Comparison of ENCODE assay signal across 22 cellular contexts in genomic region chr6:22708469-22708868, GRCh38.
DNase-seq lines count a peak whose midpoint lies in the region; ATAC-seq, FAIRE-seq and TF ChIP-seq lines count a peak whose summit lies in the region.
"Had no signal": no experiment of that assay in that cellular context is flagged by ENCODE, and none has a peak within 500 bp of the region (broad histone marks: within the 10 kb centered on the region; RNA-seq: fewer than 3 reads in every experiment).

No MANE protein-coding gene starts in this region.

- H3K4me3 ChIP-seq in left ventricle myocardium inferior (no peak overlapping the region), GM23338 (no peak overlapping the region), HepG2 (replicated peaks in 1 of 3; ENCODE audit: insufficient read depth in 1 of 3, low read depth in 2 of 3, low read length in 3 of 3) (no peak overlapping the region)
- H3K4me3 ChIP-seq: A549; BLaER1 treated with 17β-estradiol and CSF1 and Interleukin-3, amounts not matched to agents 10 nM and 100 nM had no signal

- in situ Hi-C loops in HepG2 (cut with HindIII; ENCODE audit: extremely low pct_ligation_motif_present, low pct_unique_long_range_greater_than_20kb): no loop called here

- no peak for TF ChIP-seq EP300 in HepG2 (IDR thresholded peaks at IDR 0.05; ENCODE audit: low read depth in 2 of 2, low read length in 2 of 2)
- TF ChIP-seq EP300 in HepG2 (CRISPR knock-in tag; IDR thresholded peaks at IDR 0.05; ENCODE audit: borderline replicate concordance): no peak

- H3K4me2 ChIP-seq in GM23338 (no peak overlapping the region), HepG2 (ENCODE audit: low read depth, low read length) (no peak overlapping the region)
- H3K4me2 ChIP-seq: A549; BLaER1 treated with 17β-estradiol and CSF1 and Interleukin-3, amounts not matched to agents 10 nM and 100 nM had no signal

- H3K36me3 ChIP-seq in left ventricle myocardium inferior: no peaks in the 10 kb centered on the region
- H3K36me3 ChIP-seq in GM23338 (ENCODE audit: insufficient read depth): no peaks in the 10 kb centered on the region
- H3K36me3 ChIP-seq in HepG2 (replicated peaks in 1 of 2; ENCODE audit: control insufficient read depth in 1 of 2, insufficient read depth in 2 of 2, low read length in 2 of 2): no peaks in the 10 kb centered on the region
- H3K36me3 ChIP-seq: BLaER1 treated with 17β-estradiol and CSF1 and Interleukin-3, amounts not matched to agents 10 nM and 100 nM had no signal

- intact Hi-C loops in Right ventricle myocardium superior (cut with DNase I): no loop called here
- intact Hi-C loops in left ventricle myocardium inferior (cut with micrococcal nuclease): no loop called here
- intact Hi-C loops in HepG2 (cut with micrococcal nuclease; ENCODE audit: unreplicated experiment): no loop called here

- CTCF ChIA-PET in HepG2 (lab: Yijun Ruan, JAX; ENCODE audit: low intra/inter-chr PET ratio, low total read pairs): no interaction called here

- no peaks in the 10 kb centered on the region for H3K27me3 Mint-ChIP-seq in GM23338 (ENCODE audit: insufficient read depth, low read depth, poor library complexity)
- no peaks in the 10 kb centered on the region for H3K27me3 Mint-ChIP-seq in nephron (ENCODE audit: low read depth)
- H3K27me3 Mint-ChIP-seq: B cell; CD4-positive, alpha-beta T cell had no signal

- no peak overlapping the region for H3K4me3 Mint-ChIP-seq in GM23338
- no peak overlapping the region for H3K4me3 Mint-ChIP-seq in nephron
- H3K4me3 Mint-ChIP-seq: B cell; CD4-positive, alpha-beta T cell; CD8-positive, alpha-beta T cell had no signal

- no peaks in the 10 kb centered on the region for H3F3A ChIP-seq in GM23338 (replicated peaks; ENCODE audit: low read depth)

- no peaks in the 10 kb centered on the region for H3K36me3 Mint-ChIP-seq in GM23338 (ENCODE audit: low read depth)
- H3K36me3 Mint-ChIP-seq in nephron (ENCODE audit: low read depth): no peaks in the 10 kb centered on the region
- H3K36me3 Mint-ChIP-seq: CD8-positive, alpha-beta T cell had no signal

- H3K27me3 ChIP-seq in left ventricle myocardium inferior (ENCODE audit: low read depth): no peaks in the 10 kb centered on the region
- no peaks in the 10 kb centered on the region for H3K27me3 ChIP-seq in GM23338 (ENCODE audit: insufficient read depth)
- H3K27me3 ChIP-seq in HepG2 (ENCODE audit: control insufficient read depth in 1 of 2, insufficient read depth in 2 of 2, low read length in 2 of 2): no peaks in the 10 kb centered on the region
- H3K27me3 ChIP-seq: BLaER1 treated with 17β-estradiol and CSF1 and Interleukin-3, amounts not matched to agents 10 nM and 100 nM had no signal

- no peaks in the 10 kb centered on the region; the same call in 2 of the 3 replicates for H3K4me1 Mint-ChIP-seq in GM23338
- peaks cover 29% of the 10 kb centered on the region for H3K4me1 Mint-ChIP-seq in nephron
- H3K4me1 Mint-ChIP-seq: B cell had no signal

- ATAC-seq in Right ventricle myocardium superior (ENCODE audit: poor library complexity) (peak; percentile 63), GM23338 (no peak), HepG2 (no peak), GM19328 (IDR thresholded peaks at IDR 0.05; ENCODE audit: unreplicated experiment) (no peak)
- ATAC-seq: A549; CD8-positive, alpha-beta T cell had no signal

- H3K9me3 ChIP-seq in left ventricle myocardium inferior (replicated peaks): no peaks in the 10 kb centered on the region
- H3K9me3 ChIP-seq in HepG2 (ENCODE audit: low read length): peaks cover 59% of the 10 kb centered on the region
- H3K9me3 ChIP-seq: A549; BLaER1 treated with 17β-estradiol and CSF1 and Interleukin-3, amounts not matched to agents 10 nM and 100 nM; Caco-2 had no signal

- H2AFZ ChIP-seq in GM23338: peak overlapping the region; percentile 23; the same call in 1 of the 2 replicates
- no peak overlapping the region for H2AFZ ChIP-seq in HepG2 (ENCODE audit: low read length)

- no peak overlapping the region for H3K9ac ChIP-seq in HepG2 (ENCODE audit: insufficient read depth, low read depth, low read length)
- H3K9ac ChIP-seq: BLaER1 treated with 17β-estradiol and CSF1 and Interleukin-3, amounts not matched to agents 10 nM and 100 nM had no signal

- no peak overlapping the region for H3K27ac ChIP-seq in left ventricle myocardium inferior (replicated peaks)
- no peak overlapping the region for H3K27ac ChIP-seq in GM23338 (ENCODE audit: low read depth)
- no peak overlapping the region for H3K27ac ChIP-seq in HepG2 (ENCODE audit: extremely low read length, insufficient read depth, low read length)
- H3K27ac ChIP-seq: 22Rv1; A549; BLaER1 treated with 17β-estradiol and CSF1 and Interleukin-3, amounts not matched to agents 10 nM and 100 nM; C4-2B had no signal

- TF ChIP-seq RAD21 in HepG2 (CRISPR knock-in tag; IDR thresholded peaks at IDR 0.05): no peak

- BruUV-seq in HepG2 (replicated peaks; lab: Mats Ljungman, UMichigan): no TSS peak

- no peak for TF ChIP-seq CTCF in left ventricle myocardium inferior (IDR thresholded peaks at IDR 0.05; ENCODE audit: borderline replicate concordance)
- no peak for TF ChIP-seq CTCF in GM23338 (conservative IDR thresholded peaks at IDR 0.05; ENCODE audit: low read depth in 2 of 2)
- no peak for TF ChIP-seq CTCF in nephron (IDR thresholded peaks at IDR 0.05; ENCODE audit: unreplicated experiment in 3 of 3)
- TF ChIP-seq CTCF in HepG2 (CRISPR knock-in tag; IDR thresholded peaks at IDR 0.05): no peak

- H3K9me2 ChIP-seq in GM23338 (ENCODE audit: insufficient read depth): 0 out of 2 replicates have a peak, but pooled peaks cover 5% of the 10 kb centered on the region

- TF ChIP-seq POLR2A in HepG2 (IDR thresholded peaks at IDR 0.05; ENCODE audit: insufficient read depth in 1 of 2, low read depth in 2 of 2, low read length in 2 of 2): no peak

- H3K9me3 Mint-ChIP-seq in GM23338 (no peaks in the 10 kb centered on the region), nephron (no peaks in the 10 kb centered on the region)
- H3K9me3 Mint-ChIP-seq: CD4-positive, alpha-beta T cell; CD8-positive, alpha-beta T cell had no signal

- H4K20me1 ChIP-seq in GM23338 (replicated peaks; ENCODE audit: insufficient read depth): no peaks in the 10 kb centered on the region
- H4K20me1 ChIP-seq in HepG2 (ENCODE audit: insufficient read depth, low read length): no peaks in the 10 kb centered on the region
- H4K20me1 ChIP-seq: BLaER1 treated with 17β-estradiol and CSF1 and Interleukin-3, amounts not matched to agents 10 nM and 100 nM had no signal

- peaks cover 16% of the 10 kb centered on the region for H3K4me1 ChIP-seq in left ventricle myocardium inferior
- no peaks in the 10 kb centered on the region for H3K4me1 ChIP-seq in GM23338 (ENCODE audit: insufficient read depth)
- H3K4me1 ChIP-seq in HepG2 (ENCODE audit: insufficient read depth, low read length): no peaks in the 10 kb centered on the region
- H3K4me1 ChIP-seq: A549; BLaER1 treated with 17β-estradiol and CSF1 and Interleukin-3, amounts not matched to agents 10 nM and 100 nM; Caco-2 had no signal

- POLR2A ChIA-PET in HepG2 (lab: Yijun Ruan, JAX): no interaction called here

- H3K79me2 ChIP-seq in GM23338 (replicated peaks; ENCODE audit: insufficient read depth) (no peaks in the 10 kb centered on the region), HepG2 (ENCODE audit: insufficient read depth, low read length) (no peaks in the 10 kb centered on the region)

- WGBS in HepG2 (ENCODE audit: low lambda C conversion rate): 11% methylated on average over 2 of the region's 2 CpGs

- DNase-seq in Right ventricle myocardium superior (no peak), left ventricle myocardium inferior (no peak), GM23338 (ENCODE audit: low spot score) (no peak), HepG2 (ENCODE audit: low spot score) (no peak)
- DNase-seq: AML-193; Caco-2; Calu3; CD4-positive, alpha-beta T cell; CD8-positive, alpha-beta T cell; DMS79 treated with DMSO at 0.1 percent for 48 hours; GF-D8 had no signal

- FAIRE-seq in HepG2 (lab: Jason Lieb, UNC): no peak
- FAIRE-seq: A549, D721Med, G401.6, GM12891, GM19239 had no signal

- H3K27ac Mint-ChIP-seq in GM23338 (no peak overlapping the region), nephron (peak overlapping the region in 2 of 3 experiments; percentile 29 to 60)
- H3K27ac Mint-ChIP-seq: B cell; CD4-positive, alpha-beta T cell; CD8-positive, alpha-beta T cell had no signal

TF ChIP-seq in GM23338, 12 proteins besides CTCF, POLR2A, EP300 and RAD21 (continues in another document):
- TF ChIP-seq EZH2phosphoT487 (IDR thresholded peaks at IDR 0.05; ENCODE audit: unreplicated experiment) (no peak), ZNF114 (CRISPR knock-in tag; IDR thresholded peaks at IDR 0.05) (no peak), JUNB (IDR thresholded peaks at IDR 0.05; ENCODE audit: unreplicated experiment) (no peak)

TF ChIP-seq in HepG2, 621 proteins besides CTCF, POLR2A, EP300 and RAD21 (continues in another document):
- TF ChIP-seq ZNF513 (CRISPR knock-in tag; conservative IDR thresholded peaks at IDR 0.05): no peak
- no peak for TF ChIP-seq ZBTB43 (CRISPR knock-in tag; conservative IDR thresholded peaks at IDR 0.05)
- no peak for TF ChIP-seq MXD4 (CRISPR knock-in tag; IDR thresholded peaks at IDR 0.05)
- TF ChIP-seq RFX3 (CRISPR knock-in tag; IDR thresholded peaks at IDR 0.05): no peak
- TF ChIP-seq RFXAP (CRISPR knock-in tag; IDR thresholded peaks at IDR 0.05; ENCODE audit: borderline replicate concordance): no peak
- no peak for TF ChIP-seq ZNF772 (CRISPR knock-in tag; IDR thresholded peaks at IDR 0.05)
- TF ChIP-seq PTBP1 (IDR thresholded peaks at IDR 0.05; ENCODE audit: low read depth, low read length, poor library complexity, severe bottlenecking): no peak
